In the genomic region with DNA sequence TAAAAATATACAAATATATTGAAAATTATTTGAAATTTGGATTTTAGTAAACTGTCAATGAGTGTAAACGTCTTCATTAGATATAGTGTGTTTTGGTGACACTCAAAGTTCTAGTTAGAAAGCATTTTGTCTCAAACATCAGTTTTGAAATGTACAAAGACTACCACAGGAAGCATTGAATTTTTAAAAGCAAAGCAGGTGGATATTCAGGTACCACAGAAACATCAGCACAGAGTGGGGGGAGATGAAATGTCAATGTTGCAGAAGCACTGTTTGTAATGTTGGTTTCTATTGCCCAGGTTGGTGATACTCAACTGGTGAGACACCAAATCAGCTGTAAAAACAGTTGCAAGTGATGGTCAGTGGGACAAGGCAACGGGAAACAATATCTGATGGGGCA, we compare ENCODE assay signal across 27 cellular contexts.
"Had no signal": no experiment of that assay in that cellular context is flagged by ENCODE, and none has a peak within 500 bp of the region (broad histone marks: within the 10 kb centered on the region; RNA-seq: fewer than 3 reads in every experiment).

No MANE protein-coding gene starts in this region.

- H3K4me3 ChIP-seq: K562, MG63, SJCRH30 had no signal

- H3K27ac ChIP-seq: HL-60, KMS-11, SJCRH30 had no signal

- H3K36me3 Mint-ChIP-seq: IgD-negative memory B cell had no signal

- H3K9me3 ChIP-seq: MG63, SJCRH30 had no signal

- H3K36me3 ChIP-seq: MG63, SJCRH30 had no signal

- FAIRE-seq: HTR-8/SVneo, K562 had no signal

- H3K27me3 ChIP-seq: MG63, SJCRH30 had no signal

- ATAC-seq: K562, Panc1, PC-3, Right ventricle myocardium inferior, SK-N-SH treated with all-trans-retinoic acid at 6 μM for 48 hours had no signal

- DNase-seq: MG63; NCI-H1092; NCI-H1105 treated with DMSO at 0.1 percent for 48 hours; NCI-H1417 treated with DMSO at 0.1 percent for 48 hours; NCI-H146; NCI-H1694 treated with DMSO at 0.1 percent for 48 hours; NCI-H2029; NCI-H2081 treated with DMSO at 0.1 percent for 48 hours; NCI-H2171; NCI-H226; NCI-H446; NCI-H510A; NCI-H524 treated with DMSO at 0.1 percent for 48 hours; NCI-H69; NCI-H774; NK-92 treated with Interleukin-12 subunit alpha and Interleukin-12 subunit beta, amount 100 ng/mL, for 24 hours; PC-3; SHP77 treated with DMSO at 0.1 percent for 48 hours; SJCRH30 had no signal

- H3K27me3 Mint-ChIP-seq: IgD-negative memory B cell had no signal

- H3K4me1 ChIP-seq: SJCRH30 had no signal

- H3K27ac Mint-ChIP-seq: IgD-negative memory B cell had no signal

- H3K9ac ChIP-seq: KMS-11 had no signal

- H3K4me3 Mint-ChIP-seq: IgD-negative memory B cell had no signal

- H3K9me3 Mint-ChIP-seq: IgD-negative memory B cell had no signal

- H3K4me2 ChIP-seq: KMS-11 had no signal
